In the genomic region with DNA sequence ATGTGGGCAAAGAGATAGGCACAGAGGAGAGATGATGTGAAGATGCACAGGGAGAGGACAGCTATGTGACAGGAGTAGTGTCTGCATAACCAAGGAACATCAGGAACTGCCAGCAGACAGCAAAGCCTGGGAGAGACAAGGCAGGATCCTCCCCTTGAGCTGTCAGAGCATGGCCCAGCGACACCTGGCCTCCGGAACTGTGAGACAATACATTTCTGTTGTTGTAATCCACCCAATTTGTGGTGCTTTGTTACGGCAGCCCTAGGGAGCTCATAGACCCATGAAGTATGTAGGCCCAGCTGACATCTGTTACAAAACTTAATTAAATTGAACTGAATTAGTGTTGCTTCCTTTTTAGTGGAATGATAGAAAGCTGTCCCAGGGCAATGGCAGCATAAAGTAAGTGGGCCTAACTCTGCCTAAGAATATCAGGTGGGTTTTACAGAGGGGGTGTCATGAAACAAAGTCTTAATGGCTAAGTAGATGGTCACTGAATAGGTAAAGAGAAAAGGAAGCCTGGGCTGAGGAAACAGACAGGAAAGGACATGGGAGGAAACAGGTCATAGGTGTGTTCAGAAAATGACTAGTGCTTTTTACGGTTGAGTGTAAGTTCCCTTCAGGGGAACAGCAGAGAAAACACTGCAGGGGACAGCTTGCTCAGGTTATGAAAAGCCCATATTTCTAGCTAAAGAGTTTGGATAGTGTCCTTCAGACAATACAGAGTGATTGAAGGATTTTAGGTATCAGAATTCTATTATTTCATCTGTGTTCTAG, we compare ENCODE assay signal across 1 cellular context.
A peak's percentile ranks its signal among the peaks of the same experiment; 100 is the strongest.
TF ChIP-seq lines count a peak whose summit lies in the region.

No MANE protein-coding gene starts in this region.

TF ChIP-seq in GM12878, 131 proteins besides CTCF, POLR2A, EP300 and RAD21:
- TF ChIP-seq CBX3 (IDR thresholded peaks at IDR 0.05; ENCODE audit: borderline replicate concordance, low read depth) (no peak), NR2F1 (conservative IDR thresholded peaks at IDR 0.05) (peak; percentile 85), EED (IDR thresholded peaks at IDR 0.05; ENCODE audit: low read depth) (no peak), RUNX3 (IDR thresholded peaks at IDR 0.05; ENCODE audit: low read length) (no peak), IKZF1 (conservative IDR thresholded peaks at IDR 0.05) (peak; percentile 37)
